In genomic region chr9:70480405-70480980, GRCh38 we compare ENCODE assay signal across 1 cellular context.
TF ChIP-seq lines count a peak whose summit lies in the region.

No MANE protein-coding gene starts in this region.

TF ChIP-seq in GM23338, 12 proteins besides CTCF, POLR2A, EP300 and RAD21 (continued from another document):
- TF ChIP-seq REST (IDR thresholded peaks at IDR 0.05; ENCODE audit: unreplicated experiment): no peak
- TF ChIP-seq ZNF114 (CRISPR knock-in tag; IDR thresholded peaks at IDR 0.05): no peak
- TF ChIP-seq, protein P1, sequence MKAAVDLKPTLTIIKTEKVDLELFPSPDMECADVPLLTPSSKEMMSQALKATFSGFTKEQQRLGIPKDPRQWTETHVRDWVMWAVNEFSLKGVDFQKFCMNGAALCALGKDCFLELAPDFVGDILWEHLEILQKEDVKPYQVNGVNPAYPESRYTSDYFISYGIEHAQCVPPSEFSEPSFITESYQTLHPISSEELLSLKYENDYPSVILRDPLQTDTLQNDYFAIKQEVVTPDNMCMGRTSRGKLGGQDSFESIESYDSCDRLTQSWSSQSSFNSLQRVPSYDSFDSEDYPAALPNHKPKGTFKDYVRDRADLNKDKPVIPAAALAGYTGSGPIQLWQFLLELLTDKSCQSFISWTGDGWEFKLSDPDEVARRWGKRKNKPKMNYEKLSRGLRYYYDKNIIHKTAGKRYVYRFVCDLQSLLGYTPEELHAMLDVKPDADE (IDR thresholded peaks at IDR 0.05): no peak
